10 cellular contexts compared by ENCODE assay signal in the genomic region with DNA sequence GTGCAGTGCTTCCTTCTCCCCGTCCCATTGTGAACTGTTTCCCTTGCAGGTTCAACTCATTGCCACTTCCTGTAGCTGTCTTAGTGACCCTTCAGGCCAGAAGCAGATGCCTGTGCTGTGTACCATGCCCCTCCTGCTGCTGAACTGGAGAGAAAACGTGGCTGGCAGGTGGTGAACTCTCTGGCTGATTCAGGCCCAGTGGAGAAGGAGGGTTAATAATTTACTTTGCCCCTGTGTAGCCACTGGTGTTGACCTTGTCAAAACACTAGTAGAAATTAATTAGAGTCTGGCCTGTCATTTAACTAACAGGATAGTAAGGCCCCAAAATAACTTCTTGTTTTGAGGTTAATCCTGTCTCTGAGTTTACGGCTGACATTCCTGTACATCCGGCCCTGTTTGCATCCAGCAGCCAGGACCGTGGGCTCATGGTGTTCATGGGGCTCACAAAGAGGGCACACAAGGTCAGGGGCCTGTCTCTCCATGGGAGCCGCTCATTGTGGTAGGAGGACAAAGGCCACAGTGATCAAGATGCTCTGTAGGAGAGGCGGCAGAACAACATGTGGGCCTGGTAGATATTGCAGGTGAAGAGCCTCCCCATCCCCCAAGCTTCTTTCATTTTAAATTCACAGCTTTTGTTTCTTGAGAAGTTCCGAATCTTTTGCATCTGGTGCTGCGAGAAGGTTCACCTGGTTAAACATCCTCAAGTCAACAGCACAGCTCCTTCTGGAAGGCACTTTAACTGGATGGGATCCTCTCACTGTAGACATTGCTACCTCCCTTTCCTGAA.
A peak's percentile ranks its signal among the peaks of the same experiment; 100 is the strongest.
DNase-seq lines count a peak whose midpoint lies in the region; ATAC-seq, FAIRE-seq and TF ChIP-seq lines count a peak whose summit lies in the region.
"Had no signal": no experiment of that assay in that cellular context is flagged by ENCODE, and none has a peak within 500 bp of the region (broad histone marks: within the 10 kb centered on the region; RNA-seq: fewer than 3 reads in every experiment).

No MANE protein-coding gene starts in this region.

- DNase-seq in ACHN, result peak; percentile 84
- DNase-seq in RCC 7860 (ENCODE audit: low spot score), result peak; percentile 90
- no peak for DNase-seq in left lung
- DNase-seq in erythroblast (lab: John Stamatoyannopoulos, UW), result no peak
- DNase-seq in activated CD4-positive, CD25-positive, alpha-beta regulatory T cell treated with anti-CD3 and anti-CD28 coated beads, Interleukin-2, amount 50 U/mL, for 72 hours, result no peak
- DNase-seq in retina, result no peak
- DNase-seq: brain microvascular endothelial cell had no signal

- H3K9me3 ChIP-seq in left lung, result no peaks in the 10 kb centered on the region

- peak overlapping the region in 1 of 2 donors; percentile 28 for H3K27ac ChIP-seq in left lung
- H3K27ac ChIP-seq: brain microvascular endothelial cell had no signal

- H3K36me3 ChIP-seq in left lung, result no peaks in the 10 kb centered on the region
- H3K36me3 ChIP-seq: brain microvascular endothelial cell had no signal

- in situ Hi-C loops in ACHN (cut with HindIII; ENCODE audit: low pct_ligation_motif_present, low pct_unique_long_range_greater_than_20kb, low sequenced_read_pairs), result no loop called here

- FAIRE-seq in RCC 7860 (lab: Jason Lieb, UNC), result peak; percentile 95
- FAIRE-seq: G401.6 had no signal

- ATAC-seq in GM19463 (IDR thresholded peaks at IDR 0.05; ENCODE audit: unreplicated experiment) (peak; percentile 93), left lung (peak; percentile 82), GM18873 (IDR thresholded peaks at IDR 0.05; ENCODE audit: low FRiP score, unreplicated experiment) (no peak)

- H3K4me1 ChIP-seq in left lung, result peaks cover 0 to 6% of the 10 kb centered on the region in 2 donors

- H3K4me3 ChIP-seq in left lung, result no peak overlapping the region

- H3K27me3 ChIP-seq in left lung, result no peaks in the 10 kb centered on the region
- H3K27me3 ChIP-seq: brain microvascular endothelial cell had no signal

- intact Hi-C loops in left lung (cut with DNase I), result no loop called here

- no peak for TF ChIP-seq POLR2A in erythroblast (IDR thresholded peaks at IDR 0.05; ENCODE audit: low read length)

- TF ChIP-seq CTCF in left lung (IDR thresholded peaks at IDR 0.05), result no peak

Comparison
In these comparisons a context has a peak if more than half of its experiments do, and no peak if none do; other contexts are left out.
1. DNase-seq: peak in ACHN (single experiment) and RCC 7860 (single experiment); none in left lung (0 of 2), erythroblast (0 of 2), activated CD4-positive, CD25-positive, alpha-beta regulatory T cell treated with anti-CD3 and anti-CD28 coated beads, Interleukin-2, amount 50 U/mL, for 72 hours (single experiment) and retina (single experiment).